15 cellular contexts compared by ENCODE assay signal in the genomic region with DNA sequence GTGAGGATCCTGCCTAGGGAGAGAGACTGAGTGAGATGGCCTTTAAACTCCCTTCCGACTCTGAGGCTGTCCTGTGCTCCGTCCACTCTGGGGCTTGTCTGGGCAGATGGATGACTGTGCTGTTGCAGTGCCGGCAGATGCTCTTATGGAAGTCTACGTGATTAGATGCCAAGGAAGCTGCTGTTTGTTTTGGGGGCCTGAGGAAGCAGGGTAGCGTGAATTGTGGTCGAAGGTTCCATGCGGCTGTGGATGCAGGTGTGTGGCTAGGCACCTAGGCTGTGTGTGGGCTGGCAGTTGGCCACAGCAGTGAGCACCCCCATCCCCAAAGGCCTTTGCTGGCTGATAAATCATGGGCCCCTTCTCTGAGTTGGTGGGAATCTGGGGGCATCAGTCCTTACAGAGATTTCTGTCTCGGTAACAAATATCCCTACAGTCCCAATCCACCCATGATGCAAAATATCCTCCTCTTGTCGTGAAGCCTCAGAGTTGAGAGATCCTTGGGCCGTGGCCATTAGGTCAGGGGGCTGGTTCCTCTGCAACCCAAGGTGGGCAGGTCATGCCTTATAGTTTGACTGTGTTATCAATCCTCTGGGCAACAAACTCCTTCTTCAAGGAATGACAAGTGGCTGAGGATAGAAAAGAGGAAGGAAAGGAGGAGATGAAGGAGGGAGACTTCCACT. TPM values are rescaled to one million over a fixed set of nuclear protein-coding genes. Genes with fewer than 3 reads are reported as not detected.
"Had no signal": no experiment of that assay in that cellular context is flagged by ENCODE, and none has a peak within 500 bp of the region (broad histone marks: within the 10 kb centered on the region; RNA-seq: fewer than 3 reads in every experiment).

No MANE protein-coding gene starts in this region.

- H3K27me3 Mint-ChIP-seq: activated CD4-positive, alpha-beta memory T cell treated with anti-CD3 and anti-CD28 coated beads, Interleukin-2, amount 10 ng/mL, durations not matched to agents 7 days and 5 days; activated naive CD8-positive, alpha-beta T cell treated with anti-CD3 and anti-CD28 coated beads for 36 hours had no signal

- H3K27ac Mint-ChIP-seq: activated CD4-positive, alpha-beta memory T cell treated with anti-CD3 and anti-CD28 coated beads, Interleukin-2, amount 10 ng/mL, durations not matched to agents 7 days and 5 days; immature natural killer cell had no signal

- DNase-seq: activated CD4-positive, alpha-beta memory T cell treated with anti-CD3 and anti-CD28 coated beads, Interleukin-2, amount 10 ng/mL, durations not matched to agents 7 days and 5 days; activated CD4-positive, alpha-beta T cell treated with anti-CD3 and anti-CD28 coated beads for 1 hour; activated effector memory CD4-positive, alpha-beta T cell treated with anti-CD3 and anti-CD28 coated beads, Interleukin-2, amount 50 U/mL, for 16 hours; activated naive CD8-positive, alpha-beta T cell treated with anti-CD3 and anti-CD28 coated beads for 36 hours; activated T-cell treated with anti-CD3 and anti-CD28 coated beads for 4 hours; anterior cingulate cortex; esophagus squamous epithelium; foreskin fibroblast; immature natural killer cell; left cardiac atrium; mucosa of descending colon; SJCRH30; stimulated activated naive CD4-positive, alpha-beta T cell; T-helper 9 cell had no signal

- H3K9me3 Mint-ChIP-seq: activated CD4-positive, alpha-beta memory T cell treated with anti-CD3 and anti-CD28 coated beads, Interleukin-2, amount 10 ng/mL, durations not matched to agents 7 days and 5 days; activated naive CD8-positive, alpha-beta T cell treated with anti-CD3 and anti-CD28 coated beads for 36 hours; immature natural killer cell had no signal

- ATAC-seq: left cardiac atrium, mucosa of descending colon had no signal

- H3K4me3 Mint-ChIP-seq: activated CD4-positive, alpha-beta memory T cell treated with anti-CD3 and anti-CD28 coated beads, Interleukin-2, amount 10 ng/mL, durations not matched to agents 7 days and 5 days; activated naive CD8-positive, alpha-beta T cell treated with anti-CD3 and anti-CD28 coated beads for 36 hours; immature natural killer cell had no signal

RNA-seq across cellular contexts. Expression of a gene that starts 31.2 kb away (rescaled TPM):
- polyA plus RNA-seq: neural cell had no signal
